ENCODE assay signal across 25 cellular contexts in genomic region chr17:72305472-72305871, GRCh38.
DNase-seq lines count a peak whose midpoint lies in the region; ATAC-seq and TF ChIP-seq lines count a peak whose summit lies in the region.
"Had no signal": no experiment of that assay in that cellular context is flagged by ENCODE, and none has a peak within 500 bp of the region (broad histone marks: within the 10 kb centered on the region; RNA-seq: fewer than 3 reads in every experiment).

No MANE protein-coding gene starts in this region.

- H3K56ac ChIP-seq in IMR-90 (ENCODE audit: extremely low read depth, insufficient read depth, low read length): no peak overlapping the region

- no peak overlapping the region for H4K8ac ChIP-seq in IMR-90 (ENCODE audit: low read depth in 2 of 2, low read length in 2 of 2)

- ATAC-seq in IMR-90 (ENCODE audit: low read depth): no peak
- ATAC-seq in GM21381 (IDR thresholded peaks at IDR 0.05; ENCODE audit: unreplicated experiment): no peak

- CTCF ChIA-PET in IMR-90 (lab: Yijun Ruan, JAX): interaction anchor here (0.6 kb wide), 1 partner anchor 55 kb away, joined by 3 read pairs; no protein-coding TSS in a partner anchor

- H3K36me3 ChIP-seq in IMR-90 (ENCODE audit: control insufficient read depth, insufficient read depth, low read length) (no peaks in the 10 kb centered on the region), skeletal muscle satellite cell (ENCODE audit: insufficient read depth, low read length) (no peaks in the 10 kb centered on the region)
- H3K36me3 ChIP-seq: ascending aorta, colonic mucosa, neutrophil, SJSA1, tibial nerve had no signal

- intact Hi-C loops in IMR-90 (cut with micrococcal nuclease): no loop called here

- H2BK120ac ChIP-seq in IMR-90 (ENCODE audit: low read depth, low read length): no peak overlapping the region

- H3K18ac ChIP-seq in IMR-90 (ENCODE audit: low read depth, low read length): no peak overlapping the region

- no peak overlapping the region for H4K5ac ChIP-seq in IMR-90 (ENCODE audit: low read depth, low read length)

- H2BK15ac ChIP-seq in IMR-90 (ENCODE audit: low read depth, low read length): no peak overlapping the region

- H2BK5ac ChIP-seq in IMR-90 (ENCODE audit: low read depth, low read length, poor library complexity, severe bottlenecking): no peak overlapping the region

- H3K9me3 ChIP-seq in IMR-90 (ENCODE audit: control insufficient read depth, insufficient read depth, low read length) (no peaks in the 10 kb centered on the region), skeletal muscle satellite cell (replicated peaks; ENCODE audit: low read length) (no peaks in the 10 kb centered on the region)
- H3K9me3 ChIP-seq: ascending aorta, colonic mucosa, neutrophil, tibial nerve had no signal

- DNase-seq in GM12865 (ENCODE audit: low read depth) (peak; percentile 17), IMR-90 (no peak), brain pericyte (ENCODE audit: low read depth, low spot score) (peak; percentile 57), NCI-H748 treated with DMSO at 0.1 percent for 48 hours (lab: John Stamatoyannopoulos, UW) (no peak), NCI-H524 treated with DMSO at 0.1 percent for 48 hours (lab: John Stamatoyannopoulos, UW) (no peak)
- DNase-seq: activated CD4-positive, alpha-beta T cell treated with anti-CD3 and anti-CD28 coated beads for 48 hours; activated effector memory CD4-positive, alpha-beta T cell treated with anti-CD3 and anti-CD28 coated beads, Interleukin-2, amount 50 U/mL, for 16 hours; activated naive CD8-positive, alpha-beta T cell treated with anti-CD3 and anti-CD28 coated beads for 36 hours; activated T-cell treated with anti-CD3 and anti-CD28 coated beads, Interleukin-2, amount 50 U/mL, for 1 hour; Calu3; colonic mucosa; DMS79; effector CD8-positive, alpha-beta T cell; islet precursor cell; naive B cell; NCI-H1436 treated with DMSO at 0.1 percent for 48 hours; NCI-H226; stimulated activated CD4-positive, alpha-beta T cell treated with anti-CD3 and anti-CD28 coated beads, Interleukin-4, amount 100 ng/mL, for 24 hours; T-helper 9 cell had no signal

- H3K14ac ChIP-seq in IMR-90 (replicated peaks; ENCODE audit: low read depth, low read length): no peak overlapping the region

- no peak for TF ChIP-seq CTCF in GM12865 (IDR thresholded peaks at IDR 0.05; ENCODE audit: insufficient read depth, low read depth, low read length, missing control alignments)
- no peak for TF ChIP-seq CTCF in IMR-90 (conservative IDR thresholded peaks at IDR 0.05; ENCODE audit: low read depth, low read length)

- no peak overlapping the region for H2BK20ac ChIP-seq in IMR-90 (ENCODE audit: low read depth, low read length)

- TF ChIP-seq RAD21 in IMR-90 (IDR thresholded peaks at IDR 0.05; ENCODE audit: low read length): no peak

- no peak for TF ChIP-seq POLR2A in IMR-90 (IDR thresholded peaks at IDR 0.05; ENCODE audit: low read depth, low read length)

- dilution Hi-C loops in IMR-90 (cut with HindIII; ENCODE audit: low sequenced_read_pairs, unreplicated experiment): no loop called here

- H3K4me3 ChIP-seq in GM12865 (ENCODE audit: low read depth, low read length) (no peak overlapping the region), IMR-90 (ENCODE audit: insufficient read depth, low read depth, low read length) (no peak overlapping the region), skeletal muscle satellite cell (ENCODE audit: low read length) (no peak overlapping the region)
- H3K4me3 ChIP-seq: ascending aorta, colonic mucosa, SJSA1, tibial nerve had no signal

- H3K4me1 ChIP-seq in IMR-90 (ENCODE audit: control insufficient read depth, insufficient read depth, low read length): peaks cover 5% of the 10 kb centered on the region; the same call in 1 of the 2 replicates
- H3K4me1 ChIP-seq in skeletal muscle satellite cell (ENCODE audit: control insufficient read depth, insufficient read depth, low read length): no peaks in the 10 kb centered on the region
- H3K4me1 ChIP-seq: ascending aorta, colonic mucosa had no signal

- H2AK5ac ChIP-seq in IMR-90 (ENCODE audit: low read depth, low read length): 0 out of 2 replicates have a peak overlapping the region, but pooled peaks have one; percentile 3

- H3K23ac ChIP-seq in IMR-90 (ENCODE audit: low read depth, low read length): no peak overlapping the region

- WGBS in IMR-90 (ENCODE audit: extremely low coverage in 2 of 2, insufficient read length in 1 of 2), 2 experiments: no CpG with 5 or more reads among the region's 6 CpGs

- no peak overlapping the region for H3K27ac ChIP-seq in IMR-90 (ENCODE audit: insufficient read depth, low read length)
- H3K27ac ChIP-seq: ascending aorta, colonic mucosa, neutrophil, SJSA1, tibial nerve had no signal

- peaks cover 11% of the 10 kb centered on the region for H3K9me1 ChIP-seq in IMR-90 (ENCODE audit: insufficient read depth, low read length)

- no peaks in the 10 kb centered on the region for H3K79me1 ChIP-seq in IMR-90 (ENCODE audit: low read depth in 1 of 2, low read length in 2 of 2)

- POLR2A ChIA-PET in IMR-90 (lab: Charles Lee; ENCODE audit: unreplicated experiment): no interaction called here

- in situ Hi-C loops in IMR-90 (cut with MboI; ENCODE audit: low sequenced_read_pairs): no loop called here

- H3K27me3 ChIP-seq in IMR-90 (ENCODE audit: control insufficient read depth, insufficient read depth, low read length): no peaks in the 10 kb centered on the region
- peaks cover 14% of the 10 kb centered on the region for H3K27me3 ChIP-seq in skeletal muscle satellite cell (ENCODE audit: control insufficient read depth, insufficient read depth, low read length)
- H3K27me3 ChIP-seq: ascending aorta, colonic mucosa, neutrophil, SJSA1, tibial nerve had no signal

- H4K91ac ChIP-seq in IMR-90 (ENCODE audit: insufficient read depth, low read depth, low read length): no peak overlapping the region

- H2AFZ ChIP-seq in IMR-90 (replicated peaks; ENCODE audit: low read length, poor library complexity): no peak overlapping the region

- H3K9ac ChIP-seq in IMR-90 (ENCODE audit: low read depth, low read length): no peak overlapping the region
- H3K9ac ChIP-seq in skeletal muscle satellite cell (ENCODE audit: low read depth, low read length): no peak overlapping the region

- no TSS peak for BruUV-seq in IMR-90 (replicated peaks; lab: Mats Ljungman, UMichigan)

- H4K20me1 ChIP-seq in IMR-90 (ENCODE audit: insufficient read depth, low read length): no peaks in the 10 kb centered on the region; the same call in 1 of the 2 replicates

- H3K4me2 ChIP-seq in IMR-90 (ENCODE audit: low read depth, low read length): no peak overlapping the region
- H3K4me2 ChIP-seq in skeletal muscle satellite cell (ENCODE audit: low read length): peak overlapping the region; percentile 53

- H3K4ac ChIP-seq in IMR-90 (ENCODE audit: low read depth, low read length): no peak overlapping the region

- H2AK9ac ChIP-seq in IMR-90 (replicated peaks; ENCODE audit: low read depth, low read length, poor library complexity): no peak overlapping the region

TF ChIP-seq in IMR-90, 13 proteins besides CTCF, POLR2A, EP300 and RAD21:
- TF ChIP-seq BHLHE40 (IDR thresholded peaks at IDR 0.05; ENCODE audit: low read depth, low read length) (no peak), FOS (IDR thresholded peaks at IDR 0.05; ENCODE audit: low read depth, low read length) (no peak), USF2 (IDR thresholded peaks at IDR 0.05; ENCODE audit: low read depth, low read length) (no peak), MAFK (IDR thresholded peaks at IDR 0.05; ENCODE audit: low read depth, low read length) (no peak), ELK1 (IDR thresholded peaks at IDR 0.05; ENCODE audit: borderline replicate concordance, low read depth, low read length) (no peak)

Comparison
In these comparisons a context has a peak if more than half of its experiments do, and no peak if none do; other contexts are left out.
1. DNase-seq: peak in GM12865 (single experiment) and brain pericyte (single experiment); none in IMR-90 (single experiment), NCI-H748 treated with DMSO at 0.1 percent for 48 hours (single experiment) and NCI-H524 treated with DMSO at 0.1 percent for 48 hours (single experiment).